In the genomic region with DNA sequence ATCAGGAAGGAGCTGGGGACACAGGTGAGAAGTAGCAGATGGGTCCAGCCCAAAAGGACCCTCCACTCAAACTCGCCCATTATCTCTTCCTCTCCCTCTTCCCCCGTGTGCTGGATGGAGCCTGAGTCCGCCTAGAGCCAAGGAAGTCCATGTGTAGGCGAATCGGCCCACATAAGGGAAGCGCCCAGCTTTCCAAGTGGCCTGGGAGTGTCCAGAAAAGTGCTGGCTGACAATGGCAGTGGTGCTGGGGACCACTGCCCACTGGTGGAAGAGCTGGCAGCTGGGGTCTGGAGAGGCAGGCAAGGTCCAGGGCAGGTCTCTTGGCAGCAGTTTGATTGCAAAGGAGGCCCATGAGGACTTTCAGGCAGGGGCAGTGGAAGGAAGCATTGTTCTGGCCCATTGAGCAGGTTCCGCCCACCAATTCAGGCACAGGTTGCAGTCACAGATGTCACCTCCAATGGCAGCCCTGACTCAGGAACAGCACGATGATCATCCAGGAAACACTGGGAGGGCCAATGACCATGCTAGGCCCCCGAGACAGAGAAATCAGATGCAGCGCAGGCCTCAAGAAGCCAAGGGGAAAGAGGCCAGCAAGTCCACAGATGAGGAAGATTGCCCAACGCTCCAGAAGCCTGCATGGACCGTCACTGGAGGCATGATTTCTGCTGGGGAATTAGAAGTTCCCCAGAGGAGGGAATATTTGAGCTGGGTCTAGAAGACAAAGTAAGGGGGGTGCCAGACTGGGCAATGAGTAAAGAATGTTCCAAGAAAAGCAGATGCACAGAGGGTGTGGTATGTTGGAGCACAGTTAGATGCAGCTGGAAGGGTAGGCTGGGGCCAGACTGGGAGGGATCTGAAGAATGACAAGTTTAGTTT, we compare ENCODE assay signal across 1 cellular context.
TF ChIP-seq lines count a peak whose summit lies in the region.

No MANE protein-coding gene starts in this region.

TF ChIP-seq in IMR-90, 13 proteins besides CTCF, POLR2A, EP300 and RAD21:
- TF ChIP-seq FOS (IDR thresholded peaks at IDR 0.05; ENCODE audit: low read depth, low read length) (no peak), MAZ (IDR thresholded peaks at IDR 0.05; ENCODE audit: borderline replicate concordance, low read depth, low read length) (no peak), SMC3 (IDR thresholded peaks at IDR 0.05; ENCODE audit: low read depth, low read length) (no peak), CHD1 (IDR thresholded peaks at IDR 0.05; ENCODE audit: low read depth, low read length) (no peak), BHLHE40 (IDR thresholded peaks at IDR 0.05; ENCODE audit: low read depth, low read length) (no peak), NFE2L2 (IDR thresholded peaks at IDR 0.05; ENCODE audit: low read depth, low read length) (no peak), MAFK (IDR thresholded peaks at IDR 0.05; ENCODE audit: low read depth, low read length) (no peak), CEBPB (IDR thresholded peaks at IDR 0.05; ENCODE audit: low read depth, low read length) (no peak; the same call in 1 of the 2 replicates)
- TF ChIP-seq, protein P1, sequence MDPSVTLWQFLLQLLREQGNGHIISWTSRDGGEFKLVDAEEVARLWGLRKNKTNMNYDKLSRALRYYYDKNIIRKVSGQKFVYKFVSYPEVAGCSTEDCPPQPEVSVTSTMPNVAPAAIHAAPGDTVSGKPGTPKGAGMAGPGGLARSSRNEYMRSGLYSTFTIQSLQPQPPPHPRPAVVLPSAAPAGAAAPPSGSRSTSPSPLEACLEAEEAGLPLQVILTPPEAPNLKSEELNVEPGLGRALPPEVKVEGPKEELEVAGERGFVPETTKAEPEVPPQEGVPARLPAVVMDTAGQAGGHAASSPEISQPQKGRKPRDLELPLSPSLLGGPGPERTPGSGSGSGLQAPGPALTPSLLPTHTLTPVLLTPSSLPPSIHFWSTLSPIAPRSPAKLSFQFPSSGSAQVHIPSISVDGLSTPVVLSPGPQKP (IDR thresholded peaks at IDR 0.05; ENCODE audit: borderline replicate concordance, low read depth, low read length) = no peak
- TF ChIP-seq, protein P2, sequence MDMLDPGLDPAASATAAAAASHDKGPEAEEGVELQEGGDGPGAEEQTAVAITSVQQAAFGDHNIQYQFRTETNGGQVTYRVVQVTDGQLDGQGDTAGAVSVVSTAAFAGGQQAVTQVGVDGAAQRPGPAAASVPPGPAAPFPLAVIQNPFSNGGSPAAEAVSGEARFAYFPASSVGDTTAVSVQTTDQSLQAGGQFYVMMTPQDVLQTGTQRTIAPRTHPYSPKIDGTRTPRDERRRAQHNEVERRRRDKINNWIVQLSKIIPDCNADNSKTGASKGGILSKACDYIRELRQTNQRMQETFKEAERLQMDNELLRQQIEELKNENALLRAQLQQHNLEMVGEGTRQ (IDR thresholded peaks at IDR 0.05; ENCODE audit: low read depth, low read length) = no peak
